1 cellular context compared by ENCODE assay signal in the genomic region with DNA sequence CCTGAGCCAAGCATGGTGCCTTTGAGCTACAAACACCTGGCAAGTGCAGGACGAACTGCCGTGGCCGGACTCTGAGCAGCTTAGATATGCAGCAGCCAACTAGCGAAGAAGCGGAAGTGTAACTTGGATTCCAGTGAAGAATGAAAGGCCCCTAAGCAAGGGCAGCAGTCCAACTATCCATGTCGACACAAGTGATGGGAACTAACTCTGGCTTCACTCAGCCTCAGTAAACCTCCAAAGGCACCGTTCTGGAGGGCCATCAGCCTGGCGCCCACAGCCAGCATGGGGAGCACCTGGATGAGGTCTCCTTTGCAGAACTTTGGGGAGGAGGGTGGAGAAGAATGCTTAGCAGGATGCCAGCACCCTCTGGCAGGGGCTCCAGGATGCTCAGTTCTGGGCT.
TF ChIP-seq lines count a peak whose summit lies in the region.

No MANE protein-coding gene starts in this region.

TF ChIP-seq in IMR-90, 13 proteins besides CTCF, POLR2A, EP300 and RAD21:
- no peak for TF ChIP-seq FOS (IDR thresholded peaks at IDR 0.05; ENCODE audit: low read depth, low read length)
- TF ChIP-seq, protein P1, sequence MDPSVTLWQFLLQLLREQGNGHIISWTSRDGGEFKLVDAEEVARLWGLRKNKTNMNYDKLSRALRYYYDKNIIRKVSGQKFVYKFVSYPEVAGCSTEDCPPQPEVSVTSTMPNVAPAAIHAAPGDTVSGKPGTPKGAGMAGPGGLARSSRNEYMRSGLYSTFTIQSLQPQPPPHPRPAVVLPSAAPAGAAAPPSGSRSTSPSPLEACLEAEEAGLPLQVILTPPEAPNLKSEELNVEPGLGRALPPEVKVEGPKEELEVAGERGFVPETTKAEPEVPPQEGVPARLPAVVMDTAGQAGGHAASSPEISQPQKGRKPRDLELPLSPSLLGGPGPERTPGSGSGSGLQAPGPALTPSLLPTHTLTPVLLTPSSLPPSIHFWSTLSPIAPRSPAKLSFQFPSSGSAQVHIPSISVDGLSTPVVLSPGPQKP (IDR thresholded peaks at IDR 0.05; ENCODE audit: borderline replicate concordance, low read depth, low read length): no peak
- TF ChIP-seq, protein P2, sequence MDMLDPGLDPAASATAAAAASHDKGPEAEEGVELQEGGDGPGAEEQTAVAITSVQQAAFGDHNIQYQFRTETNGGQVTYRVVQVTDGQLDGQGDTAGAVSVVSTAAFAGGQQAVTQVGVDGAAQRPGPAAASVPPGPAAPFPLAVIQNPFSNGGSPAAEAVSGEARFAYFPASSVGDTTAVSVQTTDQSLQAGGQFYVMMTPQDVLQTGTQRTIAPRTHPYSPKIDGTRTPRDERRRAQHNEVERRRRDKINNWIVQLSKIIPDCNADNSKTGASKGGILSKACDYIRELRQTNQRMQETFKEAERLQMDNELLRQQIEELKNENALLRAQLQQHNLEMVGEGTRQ (IDR thresholded peaks at IDR 0.05; ENCODE audit: low read depth, low read length): no peak
- no peak for TF ChIP-seq MAFK (IDR thresholded peaks at IDR 0.05; ENCODE audit: low read depth, low read length)
- no peak for TF ChIP-seq MAZ (IDR thresholded peaks at IDR 0.05; ENCODE audit: borderline replicate concordance, low read depth, low read length)
- no peak for TF ChIP-seq CHD1 (IDR thresholded peaks at IDR 0.05; ENCODE audit: low read depth, low read length)
- no peak for TF ChIP-seq SMC3 (IDR thresholded peaks at IDR 0.05; ENCODE audit: low read depth, low read length)
- TF ChIP-seq RFX5 (IDR thresholded peaks at IDR 0.05; ENCODE audit: low read depth, low read length): no peak
- TF ChIP-seq RCOR1 (IDR thresholded peaks at IDR 0.05; ENCODE audit: insufficient replicate concordance, low read length): no peak
- no peak for TF ChIP-seq MXI1 (IDR thresholded peaks at IDR 0.05; ENCODE audit: borderline replicate concordance, low read depth, low read length)
- no peak for TF ChIP-seq CEBPB (IDR thresholded peaks at IDR 0.05; ENCODE audit: low read depth, low read length)
- no peak for TF ChIP-seq NFE2L2 (IDR thresholded peaks at IDR 0.05; ENCODE audit: low read depth, low read length)
- TF ChIP-seq BHLHE40 (IDR thresholded peaks at IDR 0.05; ENCODE audit: low read depth, low read length): no peak
TF ChIP-seq in IMR-90: peak in this region for 0.
